In the genomic region with DNA sequence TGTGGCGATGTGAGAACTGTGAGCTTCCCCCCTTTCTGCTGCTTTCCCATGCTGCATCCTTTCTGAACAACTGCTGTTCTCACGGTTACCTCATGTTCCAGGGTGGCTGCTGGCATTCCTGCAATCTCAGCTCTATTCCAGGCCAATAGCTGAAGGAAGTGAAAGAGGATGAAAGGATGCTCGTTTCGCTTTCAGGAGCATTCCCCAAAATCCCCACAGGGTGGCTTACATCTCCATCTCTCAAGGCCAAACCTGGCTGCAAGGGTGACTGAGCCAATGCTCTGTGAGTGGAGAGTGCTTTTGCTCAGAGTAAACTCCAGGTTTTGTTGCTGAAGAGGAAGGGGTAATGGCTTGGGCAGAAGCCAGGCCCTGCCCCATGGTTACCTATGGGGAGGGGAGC, we compare ENCODE assay signal across 1 cellular context.
TF ChIP-seq lines count a peak whose summit lies in the region.

No MANE protein-coding gene starts in this region.

TF ChIP-seq in HepG2, 621 proteins besides CTCF, POLR2A, EP300 and RAD21:
- TF ChIP-seq, protein P1, sequence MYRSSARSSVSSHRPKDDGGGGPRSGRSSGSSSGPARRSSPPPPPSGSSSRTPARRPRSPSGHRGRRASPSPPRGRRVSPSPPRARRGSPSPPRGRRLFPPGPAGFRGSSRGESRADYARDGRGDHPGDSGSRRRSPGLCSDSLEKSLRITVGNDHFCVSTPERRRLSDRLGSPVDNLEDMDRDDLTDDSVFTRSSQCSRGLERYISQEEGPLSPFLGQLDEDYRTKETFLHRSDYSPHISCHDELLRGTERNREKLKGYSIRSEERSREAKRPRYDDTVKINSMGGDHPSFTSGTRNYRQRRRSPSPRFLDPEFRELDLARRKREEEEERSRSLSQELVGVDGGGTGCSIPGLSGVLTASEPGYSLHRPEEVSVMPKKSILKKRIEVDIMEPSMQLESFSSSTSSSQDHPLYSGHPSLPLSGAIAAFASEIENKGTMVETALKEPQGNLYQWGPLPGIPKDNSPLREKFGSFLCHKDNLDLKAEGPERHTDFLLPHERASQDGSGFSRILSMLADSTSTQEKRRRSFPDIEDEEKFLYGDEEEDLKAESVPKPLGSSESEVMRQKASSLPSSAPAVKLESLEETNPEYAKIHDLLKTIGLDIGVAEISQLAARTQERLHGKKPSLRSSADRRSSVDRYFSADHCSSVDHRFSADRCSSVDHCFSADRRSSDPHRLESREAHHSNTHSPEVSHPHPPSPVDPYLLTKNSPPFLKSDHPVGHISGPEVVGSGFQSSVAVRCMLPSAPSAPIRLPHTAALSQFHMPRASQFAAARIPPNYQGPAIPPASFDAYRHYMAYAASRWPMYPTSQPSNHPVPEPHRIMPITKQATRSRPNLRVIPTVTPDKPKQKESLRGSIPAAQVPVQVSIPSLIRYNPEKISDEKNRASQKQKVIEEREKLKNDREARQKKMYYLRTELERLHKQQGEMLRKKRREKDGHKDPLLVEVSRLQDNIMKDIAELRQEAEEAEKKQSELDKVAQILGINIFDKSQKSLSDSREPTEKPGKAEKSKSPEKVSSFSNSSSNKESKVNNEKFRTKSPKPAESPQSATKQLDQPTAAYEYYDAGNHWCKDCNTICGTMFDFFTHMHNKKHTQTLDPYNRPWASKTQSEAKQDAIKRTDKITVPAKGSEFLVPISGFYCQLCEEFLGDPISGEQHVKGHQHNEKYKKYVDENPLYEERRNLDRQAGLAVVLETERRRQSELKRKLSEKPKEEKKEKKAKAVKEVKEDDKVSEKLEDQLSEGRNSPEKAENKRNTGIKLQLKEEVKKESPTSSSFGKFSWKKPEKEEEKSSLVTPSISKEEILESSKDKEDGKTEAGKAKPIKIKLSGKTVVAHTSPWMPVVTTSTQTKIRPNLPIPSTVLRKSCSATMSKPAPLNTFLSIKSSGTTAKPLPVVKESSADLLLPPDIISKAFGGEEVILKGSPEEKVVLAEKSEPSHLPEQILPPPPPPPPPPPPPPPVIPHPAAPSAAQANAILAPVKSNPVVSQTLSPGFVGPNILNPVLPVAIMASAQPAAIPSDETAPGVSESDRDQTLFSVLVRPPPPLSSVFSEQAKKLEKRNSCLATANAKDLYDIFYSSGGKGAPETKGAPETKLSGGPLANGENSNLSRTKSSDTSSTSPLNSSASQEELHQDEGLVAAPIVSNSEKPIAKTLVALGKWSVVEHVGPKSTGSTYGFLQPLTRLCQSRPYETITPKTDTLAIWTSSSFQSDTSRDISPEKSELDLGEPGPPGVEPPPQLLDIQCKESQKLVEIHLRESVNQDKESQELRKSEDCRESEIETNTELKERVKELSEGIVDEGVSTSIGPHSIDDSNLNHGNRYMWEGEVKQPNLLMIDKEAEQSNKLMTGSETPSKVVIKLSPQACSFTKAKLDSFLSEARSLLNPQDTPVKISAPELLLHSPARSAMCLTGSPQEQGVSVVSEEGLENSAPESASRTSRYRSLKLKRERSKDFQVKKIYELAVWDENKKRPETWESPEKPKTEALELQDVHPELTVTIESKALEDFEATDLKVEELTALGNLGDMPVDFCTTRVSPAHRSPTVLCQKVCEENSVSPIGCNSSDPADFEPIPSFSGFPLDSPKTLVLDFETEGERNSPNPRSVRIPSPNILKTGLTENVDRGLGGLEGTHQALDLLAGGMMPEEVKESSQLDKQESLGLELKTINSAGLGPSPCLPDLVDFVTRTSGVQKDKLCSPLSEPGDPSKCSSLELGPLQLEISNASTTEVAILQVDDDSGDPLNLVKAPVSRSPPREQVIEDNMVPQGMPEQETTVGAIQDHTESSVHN (CRISPR knock-in tag; IDR thresholded peaks at IDR 0.05) = no peak
- TF ChIP-seq STAG1 (CRISPR knock-in tag; IDR thresholded peaks at IDR 0.05) (peak; percentile 44), CCAR2 (optimal IDR thresholded peaks at IDR 0.05; ENCODE audit: low read depth, low read length) (no peak), SMC3 (IDR thresholded peaks at IDR 0.05; ENCODE audit: low read length) (peak; percentile 12; the same call in 1 of the 2 replicates)
